In the genomic region with DNA sequence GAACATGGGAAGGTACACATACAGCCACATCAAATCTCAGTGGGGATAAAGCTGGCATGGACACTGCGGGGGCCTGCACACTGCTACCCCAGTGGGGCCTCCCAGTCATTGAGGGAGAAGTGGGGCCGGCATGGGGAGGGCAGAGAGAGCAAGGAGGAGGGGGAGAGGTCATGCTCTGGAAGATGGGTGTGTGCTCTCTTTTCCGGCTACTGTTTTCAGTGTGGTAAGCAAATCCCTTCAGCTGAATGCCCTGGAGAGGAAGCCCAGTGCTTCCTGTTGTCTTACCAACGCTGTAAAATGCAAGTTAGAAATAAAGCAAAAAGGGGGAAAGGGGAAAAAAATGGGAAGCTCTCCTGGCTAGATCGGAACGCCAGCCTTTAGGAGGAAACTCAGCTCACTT, we compare ENCODE assay signal across 16 cellular contexts. TPM values are rescaled to one million over a fixed set of nuclear protein-coding genes. Genes with fewer than 3 reads are reported as not detected.
A peak's percentile ranks its signal among the peaks of the same experiment; 100 is the strongest.
DNase-seq lines count a peak whose midpoint lies in the region; ATAC-seq and TF ChIP-seq lines count a peak whose summit lies in the region.
"Had no signal": no experiment of that assay in that cellular context is flagged by ENCODE, and none has a peak within 500 bp of the region (broad histone marks: within the 10 kb centered on the region; RNA-seq: fewer than 3 reads in every experiment).

No MANE protein-coding gene starts in this region.

- H3K9me3 Mint-ChIP-seq in activated naive CD4-positive, alpha-beta T cell treated with anti-CD3 and anti-CD28 coated beads, Interleukin-2, amount 10 ng/mL, durations not matched to agents 7 days and 5 days = no peaks in the 10 kb centered on the region
- peaks cover 6% of the 10 kb centered on the region for H3K9me3 Mint-ChIP-seq in WTC11
- peaks cover 0 to 3% of the 10 kb centered on the region in 2 donors for H3K9me3 Mint-ChIP-seq in stimulated activated naive B cell treated with anti-CD40 and anti-IgM and Interleukin-4, amounts not matched to agents 10 μg/mL and 1 μg/mL and 100 μg/mL, for 72 hours

- no peak overlapping the region for H3K4me3 ChIP-seq in left lung
- H3K4me3 ChIP-seq: MG63, SK-N-MC had no signal

- TF ChIP-seq CTCF in WTC11 (IDR thresholded peaks at IDR 0.05) = no peak
- TF ChIP-seq CTCF in left lung (IDR thresholded peaks at IDR 0.05) = no peak

- CTCF ChIA-PET in activated naive CD4-positive, alpha-beta T cell treated with anti-CD3 and anti-CD28 coated beads, Interleukin-2, amount 10 ng/mL, durations not matched to agents 7 days and 5 days (lab: Charles Lee) = interaction anchor here (2.3 kb wide), 1 partner anchor 61 kb away, joined by 7 read pairs; no protein-coding TSS in a partner anchor
- CTCF ChIA-PET in WTC11 (lab: Charles Lee) = interaction anchor here (0.9 to 1.7 kb wide), 2 partner anchors 9 to 142 kb away, joined by 5 read pairs; no protein-coding TSS in a partner anchor

- peak overlapping the region; percentile 39 to 76 for H3K27ac ChIP-seq in left lung
- H3K27ac ChIP-seq: HL-60, SK-N-MC had no signal

- no peaks in the 10 kb centered on the region for H3K36me3 ChIP-seq in left lung
- H3K36me3 ChIP-seq: MG63 had no signal

- no peak for ATAC-seq in WTC11
- ATAC-seq in left lung = peak; percentile 74
- peak; percentile 48 to 54 for ATAC-seq in stimulated activated naive B cell treated with anti-CD40 and anti-IgM and Interleukin-4, amounts not matched to agents 10 μg/mL and 1 μg/mL and 100 μg/mL, for 72 hours (replicated peaks)
- no peak for ATAC-seq in GM18498 (IDR thresholded peaks at IDR 0.05; ENCODE audit: unreplicated experiment)
- no peak for ATAC-seq in HG02973 (IDR thresholded peaks at IDR 0.05; ENCODE audit: unreplicated experiment)

- H3K27me3 Mint-ChIP-seq in activated naive CD4-positive, alpha-beta T cell treated with anti-CD3 and anti-CD28 coated beads, Interleukin-2, amount 10 ng/mL, durations not matched to agents 7 days and 5 days = peaks cover 4% of the 10 kb centered on the region
- no peaks in the 10 kb centered on the region for H3K27me3 Mint-ChIP-seq in WTC11 (ENCODE audit: low read depth)
- H3K27me3 Mint-ChIP-seq in stimulated activated naive B cell treated with anti-CD40 and anti-IgM and Interleukin-4, amounts not matched to agents 10 μg/mL and 1 μg/mL and 100 μg/mL, for 72 hours = no peaks in the 10 kb centered on the region

- peak overlapping the region; percentile 91 for H3K27ac Mint-ChIP-seq in activated naive CD4-positive, alpha-beta T cell treated with anti-CD3 and anti-CD28 coated beads, Interleukin-2, amount 10 ng/mL, durations not matched to agents 7 days and 5 days
- H3K27ac Mint-ChIP-seq in WTC11 = peak overlapping the region; percentile 65; the same call in 1 of the 2 replicates
- H3K27ac Mint-ChIP-seq in stimulated activated naive B cell treated with anti-CD40 and anti-IgM and Interleukin-4, amounts not matched to agents 10 μg/mL and 1 μg/mL and 100 μg/mL, for 72 hours = peak overlapping the region; percentile 53

- H3K36me3 Mint-ChIP-seq in activated naive CD4-positive, alpha-beta T cell treated with anti-CD3 and anti-CD28 coated beads, Interleukin-2, amount 10 ng/mL, durations not matched to agents 7 days and 5 days = peaks cover 13% of the 10 kb centered on the region
- H3K36me3 Mint-ChIP-seq in WTC11 = no peaks in the 10 kb centered on the region
- peaks cover 25 to 58% of the 10 kb centered on the region in 2 donors for H3K36me3 Mint-ChIP-seq in stimulated activated naive B cell treated with anti-CD40 and anti-IgM and Interleukin-4, amounts not matched to agents 10 μg/mL and 1 μg/mL and 100 μg/mL, for 72 hours

- intact Hi-C loops in left lung (cut with DNase I) = no loop called here

- peak; percentile 31 for DNase-seq in activated naive CD4-positive, alpha-beta T cell treated with anti-CD3 and anti-CD28 coated beads, Interleukin-2, amount 10 ng/mL, durations not matched to agents 7 days and 5 days
- DNase-seq in activated naive CD4-positive, alpha-beta T cell (lab: John Stamatoyannopoulos, UW) = no peak
- DNase-seq in WTC11 (ENCODE audit: low spot score) (no peak), left lung (no peak), AG08396 (ENCODE audit: low spot score) (no peak)
- DNase-seq in stimulated activated naive B cell treated with anti-CD40 and anti-IgM and Interleukin-4, amounts not matched to agents 10 μg/mL and 1 μg/mL and 100 μg/mL, for 72 hours = no peak
- DNase-seq: activated CD4-positive, alpha-beta T cell treated with anti-CD3 and anti-CD28 coated beads, Interleukin-2, amount 50 U/mL, for 4 hours; cortex of kidney; MG63; NCI-H2171; stimulated activated CD4-positive, alpha-beta T cell treated with anti-CD3 and anti-CD28 coated beads, Interleukin-1b, Interleukin-23, amount 100 ng/mL, for 48 hours; stimulated activated naive CD4-positive, alpha-beta T cell treated with Interleukin-2 at 50 U/mL for 16 hours had no signal

- peaks cover 41% of the 10 kb centered on the region for H3K4me1 Mint-ChIP-seq in activated naive CD4-positive, alpha-beta T cell treated with anti-CD3 and anti-CD28 coated beads, Interleukin-2, amount 10 ng/mL, durations not matched to agents 7 days and 5 days
- peaks cover 23% of the 10 kb centered on the region for H3K4me1 Mint-ChIP-seq in WTC11
- peaks cover 27 to 47% of the 10 kb centered on the region in 2 donors for H3K4me1 Mint-ChIP-seq in stimulated activated naive B cell treated with anti-CD40 and anti-IgM and Interleukin-4, amounts not matched to agents 10 μg/mL and 1 μg/mL and 100 μg/mL, for 72 hours

- POLR2A ChIA-PET in WTC11 (lab: Charles Lee) = no interaction called here

- H3K9me3 ChIP-seq in left lung = no peaks in the 10 kb centered on the region
- H3K9me3 ChIP-seq: MG63 had no signal

- H3K4me3 Mint-ChIP-seq in activated naive CD4-positive, alpha-beta T cell treated with anti-CD3 and anti-CD28 coated beads, Interleukin-2, amount 10 ng/mL, durations not matched to agents 7 days and 5 days = peak overlapping the region; percentile 71
- H3K4me3 Mint-ChIP-seq in WTC11 = no peak overlapping the region
- H3K4me3 Mint-ChIP-seq in stimulated activated naive B cell treated with anti-CD40 and anti-IgM and Interleukin-4, amounts not matched to agents 10 μg/mL and 1 μg/mL and 100 μg/mL, for 72 hours = peak overlapping the region; percentile 18 to 36

- no peaks in the 10 kb centered on the region for H3K27me3 ChIP-seq in left lung

- H3K4me1 ChIP-seq in left lung = peaks cover 3 to 29% of the 10 kb centered on the region in 2 donors

TF ChIP-seq in WTC11, 78 proteins besides CTCF, POLR2A, EP300 and RAD21:
- TF ChIP-seq, protein P1, sequence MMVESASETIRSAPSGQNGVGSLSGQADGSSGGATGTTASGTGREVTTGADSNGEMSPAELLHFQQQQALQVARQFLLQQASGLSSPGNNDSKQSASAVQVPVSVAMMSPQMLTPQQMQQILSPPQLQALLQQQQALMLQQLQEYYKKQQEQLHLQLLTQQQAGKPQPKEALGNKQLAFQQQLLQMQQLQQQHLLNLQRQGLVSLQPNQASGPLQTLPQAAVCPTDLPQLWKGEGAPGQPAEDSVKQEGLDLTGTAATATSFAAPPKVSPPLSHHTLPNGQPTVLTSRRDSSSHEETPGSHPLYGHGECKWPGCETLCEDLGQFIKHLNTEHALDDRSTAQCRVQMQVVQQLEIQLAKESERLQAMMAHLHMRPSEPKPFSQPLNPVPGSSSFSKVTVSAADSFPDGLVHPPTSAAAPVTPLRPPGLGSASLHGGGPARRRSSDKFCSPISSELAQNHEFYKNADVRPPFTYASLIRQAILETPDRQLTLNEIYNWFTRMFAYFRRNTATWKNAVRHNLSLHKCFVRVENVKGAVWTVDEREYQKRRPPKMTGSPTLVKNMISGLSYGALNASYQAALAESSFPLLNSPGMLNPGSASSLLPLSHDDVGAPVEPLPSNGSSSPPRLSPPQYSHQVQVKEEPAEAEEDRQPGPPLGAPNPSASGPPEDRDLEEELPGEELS (CRISPR knock-in tag; IDR thresholded peaks at IDR 0.05) = no peak
- TF ChIP-seq ERG (CRISPR knock-in tag; IDR thresholded peaks at IDR 0.05) (no peak), NFE2L1 (CRISPR knock-in tag; IDR thresholded peaks at IDR 0.05) (no peak), FOXK1 (CRISPR knock-in tag; IDR thresholded peaks at IDR 0.05) (no peak), NR2C2 (CRISPR knock-in tag; IDR thresholded peaks at IDR 0.05) (no peak), ESRRA (CRISPR knock-in tag; IDR thresholded peaks at IDR 0.05; ENCODE audit: borderline replicate concordance) (no peak), ZNF396 (CRISPR knock-in tag; IDR thresholded peaks at IDR 0.05; ENCODE audit: borderline replicate concordance) (no peak), CREM (CRISPR knock-in tag; IDR thresholded peaks at IDR 0.05) (no peak), ATF2 (CRISPR knock-in tag; IDR thresholded peaks at IDR 0.05; ENCODE audit: borderline replicate concordance, low read depth) (no peak)
- TF ChIP-seq, protein P2, sequence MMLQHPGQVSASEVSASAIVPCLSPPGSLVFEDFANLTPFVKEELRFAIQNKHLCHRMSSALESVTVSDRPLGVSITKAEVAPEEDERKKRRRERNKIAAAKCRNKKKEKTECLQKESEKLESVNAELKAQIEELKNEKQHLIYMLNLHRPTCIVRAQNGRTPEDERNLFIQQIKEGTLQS (CRISPR knock-in tag; conservative IDR thresholded peaks at IDR 0.05) = no peak

RNA-seq across cellular contexts. Expression of gene NRROS, which starts 30.8 kb away (rescaled TPM):
- 3.1 to 5.1 TPM (median 4.9 TPM) in 3 replicates for total RNA-seq in WTC11 (2021)
- total RNA-seq in left lung = 10 to 100 TPM; 12.3 to 21.8 TPM

RNA-seq across cellular contexts. Expression of gene CEP19, which starts 41.7 kb away (rescaled TPM):
- total RNA-seq in WTC11 (2021) (1.4 to 1.5 TPM (median 1.4 TPM) in 3 replicates), left lung (1 to 10 TPM; 3.1 TPM)

RNA-seq across cellular contexts. Expression of gene PIGX, which starts 41.8 kb away (rescaled TPM):
- 12.8 to 16.6 TPM (median 16.5 TPM) in 3 replicates for total RNA-seq in WTC11 (2021)
- total RNA-seq in left lung = 10 to 100 TPM; 21.7 to 21.9 TPM

Comparison
In these comparisons a context has a peak if more than half of its experiments do, and no peak if none do; other contexts are left out.
1. ATAC-seq: peak in left lung (single experiment) and stimulated activated naive B cell treated with anti-CD40 and anti-IgM and Interleukin-4, amounts not matched to agents 10 μg/mL and 1 μg/mL and 100 μg/mL, for 72 hours (2 of 2); none in WTC11 (single experiment), GM18498 (single experiment) and HG02973 (single experiment).
2. Peak in every context shown above with its lines, with median percentiles within 50 percentile points of each other: H3K27ac Mint-ChIP-seq.